11 cellular contexts compared by ENCODE assay signal in genomic region chr5:112529525-112529924, GRCh38.
DNase-seq lines count a peak whose midpoint lies in the region; ATAC-seq and TF ChIP-seq lines count a peak whose summit lies in the region.
"Had no signal": no experiment of that assay in that cellular context is flagged by ENCODE, and none has a peak within 500 bp of the region (broad histone marks: within the 10 kb centered on the region; RNA-seq: fewer than 3 reads in every experiment).

No MANE protein-coding gene starts in this region.

- H3K4me1 ChIP-seq in DND-41 (ENCODE audit: insufficient read depth, low read length), result no peaks in the 10 kb centered on the region
- no peaks in the 10 kb centered on the region for H3K4me1 ChIP-seq in right lobe of liver

- H3K27me3 ChIP-seq in DND-41 (ENCODE audit: insufficient read depth, low read length, poor library complexity) (no peaks in the 10 kb centered on the region), right lobe of liver (no peaks in the 10 kb centered on the region)

- POLR2A ChIA-PET in WTC11 (lab: Charles Lee), result no interaction called here

- no peak for DNase-seq in DND-41
- DNase-seq in WTC11 (ENCODE audit: low spot score), result no peak
- DNase-seq in right lobe of liver, result no peak
- DNase-seq in SHP77 treated with DMSO at 0.1 percent for 48 hours (lab: John Stamatoyannopoulos, UW), result no peak
- DNase-seq in mesenteric fat pad (ENCODE audit: low spot score), result no peak
- no peak for DNase-seq in GM13976 (ENCODE audit: low spot score)
- no peak for DNase-seq in mucosa of gallbladder (ENCODE audit: low spot score)
- DNase-seq: anterior cingulate cortex had no signal

- no peak overlapping the region for H3K4me2 ChIP-seq in DND-41 (ENCODE audit: insufficient read depth, low read length)

- intact Hi-C loops in right lobe of liver (cut with DNase I), result no loop called here

- H3K27ac ChIP-seq in DND-41 (ENCODE audit: low read length), result no peak overlapping the region
- H3K27ac ChIP-seq in right lobe of liver, result no peak overlapping the region
- H3K27ac ChIP-seq: HL-60 had no signal

- H3K36me3 ChIP-seq in DND-41 (ENCODE audit: insufficient read depth, low read length) (no peaks in the 10 kb centered on the region), right lobe of liver (no peaks in the 10 kb centered on the region)

- in situ Hi-C loops in GM13976 (cut with MboI; ENCODE audit: low sequenced_read_pairs, unreplicated experiment), result no loop called here

- no peak overlapping the region for H3K4me3 Mint-ChIP-seq in WTC11
- H3K4me3 Mint-ChIP-seq: T-helper 1 cell treated with Interleukin-12 subunit alpha and Interleukin-12 subunit beta and Interleukin-4 antibody, amounts not matched to agents 30 μg/mL and 1 μg/mL, for 36 hours had no signal

- TF ChIP-seq POLR2A in right lobe of liver (IDR thresholded peaks at IDR 0.05), result no peak

- H2AFZ ChIP-seq in DND-41 (ENCODE audit: low read depth, low read length), result no peak overlapping the region

- H4K20me1 ChIP-seq in DND-41 (ENCODE audit: insufficient read depth, low read length), result no peaks in the 10 kb centered on the region

- CTCF ChIA-PET in WTC11 (lab: Charles Lee), result interaction anchor here (0.5 to 3.9 kb wide), 14 partner anchors 9 to 356 kb away, joined by 3 to 25 read pairs (median 4); no protein-coding TSS in a partner anchor

- H3K9me3 ChIP-seq in DND-41 (ENCODE audit: insufficient read depth, low read length, severe bottlenecking) (no peaks in the 10 kb centered on the region), right lobe of liver (no peaks in the 10 kb centered on the region)

- H3K4me3 ChIP-seq in DND-41 (ENCODE audit: low read depth in 1 of 2, low read length in 2 of 2) (no peak overlapping the region), right lobe of liver (no peak overlapping the region)

- no peak overlapping the region for H3K9ac ChIP-seq in DND-41 (ENCODE audit: low read depth, low read length)

- H3K27me3 Mint-ChIP-seq in WTC11 (ENCODE audit: low read depth), result 0 out of 2 replicates have a peak, but pooled peaks cover 6% of the 10 kb centered on the region

- H3K27ac Mint-ChIP-seq in WTC11, result no peak overlapping the region
- H3K27ac Mint-ChIP-seq: T-helper 1 cell treated with Interleukin-12 subunit alpha and Interleukin-12 subunit beta and Interleukin-4 antibody, amounts not matched to agents 30 μg/mL and 1 μg/mL, for 36 hours had no signal

- no peaks in the 10 kb centered on the region for H3K36me3 Mint-ChIP-seq in WTC11

- TF ChIP-seq CTCF in DND-41 (IDR thresholded peaks at IDR 0.05; ENCODE audit: borderline replicate concordance, extremely low read depth, low read length, poor library complexity, severe bottlenecking), result peak; percentile 41
- peak; percentile 13; the same call in 1 of the 2 replicates for TF ChIP-seq CTCF in WTC11 (IDR thresholded peaks at IDR 0.05)
- TF ChIP-seq CTCF in right lobe of liver (IDR thresholded peaks at IDR 0.05), result peak in 3 of 4 donors; percentile 41 to 49 (median 46)
- no peak for TF ChIP-seq CTCF in GM13976 (IDR thresholded peaks at IDR 0.05; ENCODE audit: borderline replicate concordance, control extremely low read depth, extremely low read depth, insufficient read depth, missing control alignments)

- H3K79me2 ChIP-seq in DND-41 (ENCODE audit: insufficient read depth, low read length), result no peaks in the 10 kb centered on the region

- no peak for ATAC-seq in DND-41 (ENCODE audit: insufficient read depth, low read depth)
- peak; percentile 53 for ATAC-seq in HG02763 (IDR thresholded peaks at IDR 0.05; ENCODE audit: unreplicated experiment)
- peak; percentile 77 for ATAC-seq in WTC11
- ATAC-seq in right lobe of liver, result no peak

- H3K9me3 Mint-ChIP-seq in WTC11, result peaks cover 11% of the 10 kb centered on the region
- H3K9me3 Mint-ChIP-seq: T-helper 1 cell treated with Interleukin-12 subunit alpha and Interleukin-12 subunit beta and Interleukin-4 antibody, amounts not matched to agents 30 μg/mL and 1 μg/mL, for 36 hours had no signal

- H3K4me1 Mint-ChIP-seq in WTC11, result peaks cover 32% of the 10 kb centered on the region

- WGBS in right lobe of liver (ENCODE audit: insufficient coverage, low coverage, low lambda C conversion rate, missing lambda C conversion rate), result 40% methylated on average over 5 of the region's 5 CpGs

TF ChIP-seq in WTC11, 78 proteins besides CTCF, POLR2A, EP300 and RAD21:
- TF ChIP-seq MAX (CRISPR knock-in tag; IDR thresholded peaks at IDR 0.05) (no peak), NFE2L1 (CRISPR knock-in tag; IDR thresholded peaks at IDR 0.05) (no peak), ZNF263 (CRISPR knock-in tag; IDR thresholded peaks at IDR 0.05; ENCODE audit: low read depth) (no peak), ZMAT4 (CRISPR knock-in tag; IDR thresholded peaks at IDR 0.05) (no peak), FOXP1 (CRISPR knock-in tag; IDR thresholded peaks at IDR 0.05; ENCODE audit: borderline replicate concordance) (no peak), JUN (CRISPR knock-in tag; IDR thresholded peaks at IDR 0.05) (no peak), TEAD1 (CRISPR knock-in tag; IDR thresholded peaks at IDR 0.05) (no peak), E2F5 (CRISPR knock-in tag; IDR thresholded peaks at IDR 0.05) (no peak)

Comparison
In these comparisons a context has a peak if more than half of its experiments do, and no peak if none do; other contexts are left out.
1. ATAC-seq: peak in HG02763 (single experiment) and WTC11 (single experiment); none in DND-41 (single experiment) and right lobe of liver (0 of 4).